11 cellular contexts compared by ENCODE assay signal in the genomic region with DNA sequence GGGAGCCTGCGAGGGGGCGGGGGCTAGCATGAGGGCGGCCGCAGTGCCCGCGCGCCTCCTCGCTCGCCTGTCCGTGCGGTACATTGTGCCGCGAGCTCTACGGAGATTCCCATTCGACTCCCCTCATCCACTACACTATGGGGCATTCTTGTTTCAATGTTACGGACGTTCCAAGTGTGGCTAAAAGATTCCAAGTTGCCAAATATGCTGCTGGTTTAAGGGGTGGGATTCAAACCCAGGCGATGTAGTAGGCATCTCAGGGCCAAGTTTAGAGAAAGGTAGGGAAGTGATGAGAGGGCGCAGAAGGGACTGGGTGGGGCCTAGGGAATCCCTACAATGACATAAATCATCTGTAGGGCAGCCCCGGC. TPM values are rescaled to one million over a fixed set of nuclear protein-coding genes. Genes with fewer than 3 reads are reported as not detected.
DNase-seq lines count a peak whose midpoint lies in the region; ATAC-seq and FAIRE-seq lines count a peak whose summit lies in the region.
"Had no signal": no experiment of that assay in that cellular context is flagged by ENCODE, and none has a peak within 500 bp of the region (broad histone marks: within the 10 kb centered on the region; RNA-seq: fewer than 3 reads in every experiment).

No MANE protein-coding gene starts in this region.

- H3K9me3 ChIP-seq in iPS-20b (ENCODE audit: insufficient read depth, low read depth, low read length) (no peaks in the 10 kb centered on the region; the same call in 1 of the 2 replicates), stomach smooth muscle (ENCODE audit: control insufficient read depth in 2 of 2, low read length in 2 of 2) (no peaks in the 10 kb centered on the region)
- H3K9me3 ChIP-seq: heart left ventricle had no signal

- peak; percentile 40 for ATAC-seq in activated CD8-positive, alpha-beta memory T cell treated with anti-CD3 and anti-CD28 coated beads, Interleukin-2, amount 10 ng/mL, durations not matched to agents 7 days and 5 days
- no peak for ATAC-seq in HG03108 (IDR thresholded peaks at IDR 0.05; ENCODE audit: unreplicated experiment)

- H3K4me3 Mint-ChIP-seq in activated CD8-positive, alpha-beta memory T cell treated with anti-CD3 and anti-CD28 coated beads, Interleukin-2, amount 10 ng/mL, durations not matched to agents 7 days and 5 days, result no peak overlapping the region
- H3K4me3 Mint-ChIP-seq: neural crest cell had no signal

- H3K4me3 ChIP-seq in iPS-20b (ENCODE audit: low read length), result peak overlapping the region; percentile 66; the same call in 1 of the 2 replicates
- peak overlapping the region; percentile 8 to 12 for H3K4me3 ChIP-seq in stomach smooth muscle (ENCODE audit: low read length in 2 of 2)

- H3K4me1 Mint-ChIP-seq in activated CD8-positive, alpha-beta memory T cell treated with anti-CD3 and anti-CD28 coated beads, Interleukin-2, amount 10 ng/mL, durations not matched to agents 7 days and 5 days, result peaks cover 6% of the 10 kb centered on the region
- H3K4me1 Mint-ChIP-seq: neural crest cell had no signal

- DNase-seq in activated CD8-positive, alpha-beta memory T cell treated with anti-CD3 and anti-CD28 coated beads, Interleukin-2, amount 10 ng/mL, durations not matched to agents 7 days and 5 days, result no peak
- no peak for DNase-seq in activated CD8-positive, alpha-beta memory T cell treated with anti-CD3 and anti-CD28 coated beads, Interleukin-2, amount 50 U/mL, for 48 hours
- peak; percentile 60 for DNase-seq in SHP77 treated with DMSO at 0.1 percent for 48 hours (lab: John Stamatoyannopoulos, UW)
- DNase-seq in HuH-7.5 (ENCODE audit: low spot score), result no peak
- DNase-seq in urothelium cell line (ENCODE audit: low spot score), result no peak
- DNase-seq: heart left ventricle had no signal

- H3K36me3 Mint-ChIP-seq in activated CD8-positive, alpha-beta memory T cell treated with anti-CD3 and anti-CD28 coated beads, Interleukin-2, amount 10 ng/mL, durations not matched to agents 7 days and 5 days, result no peaks in the 10 kb centered on the region

- no peaks in the 10 kb centered on the region for H3K9me3 Mint-ChIP-seq in activated CD8-positive, alpha-beta memory T cell treated with anti-CD3 and anti-CD28 coated beads, Interleukin-2, amount 10 ng/mL, durations not matched to agents 7 days and 5 days (ENCODE audit: low read depth)
- H3K9me3 Mint-ChIP-seq: neural crest cell had no signal

- peaks cover 71% of the 10 kb centered on the region for H3K27me3 Mint-ChIP-seq in activated CD8-positive, alpha-beta memory T cell treated with anti-CD3 and anti-CD28 coated beads, Interleukin-2, amount 10 ng/mL, durations not matched to agents 7 days and 5 days

- H3K4me1 ChIP-seq in iPS-20b (ENCODE audit: insufficient read depth, low read length) (peaks cover 7% of the 10 kb centered on the region; the same call in 1 of the 2 replicates), stomach smooth muscle (ENCODE audit: control insufficient read depth, insufficient read depth, low read length) (peaks cover 19% of the 10 kb centered on the region)

- H3K27me3 ChIP-seq in iPS-20b (ENCODE audit: insufficient read depth, low read length) (peaks cover 95% of the 10 kb centered on the region), stomach smooth muscle (ENCODE audit: control insufficient read depth in 1 of 2, insufficient read depth in 2 of 2, low read length in 2 of 2) (peaks cover 52 to 68% of the 10 kb centered on the region in 2 donors)

- no peak overlapping the region for H3K9ac ChIP-seq in iPS-20b (ENCODE audit: low read depth, low read length)
- no peak overlapping the region for H3K9ac ChIP-seq in stomach smooth muscle (ENCODE audit: low read length in 2 of 2)

- CTCF ChIA-PET in activated CD8-positive, alpha-beta memory T cell treated with anti-CD3 and anti-CD28 coated beads, Interleukin-2, amount 10 ng/mL, durations not matched to agents 7 days and 5 days (lab: Charles Lee), result interaction anchor here (1.1 to 3.0 kb wide), 4 partner anchors 8 to 111 kb away, joined by 3 to 13 read pairs (median 6); no protein-coding TSS in a partner anchor

- no peak overlapping the region for H3K27ac Mint-ChIP-seq in activated CD8-positive, alpha-beta memory T cell treated with anti-CD3 and anti-CD28 coated beads, Interleukin-2, amount 10 ng/mL, durations not matched to agents 7 days and 5 days

- no peak for FAIRE-seq in urothelium cell line (lab: Jason Lieb, UNC)

- H3K27ac ChIP-seq in iPS-20b (ENCODE audit: low read length), result no peak overlapping the region
- no peak overlapping the region for H3K27ac ChIP-seq in stomach smooth muscle (ENCODE audit: low read length)
- H3K27ac ChIP-seq: heart left ventricle had no signal

- H3K36me3 ChIP-seq in iPS-20b (ENCODE audit: insufficient read depth, low read depth, low read length) (no peaks in the 10 kb centered on the region), stomach smooth muscle (ENCODE audit: control insufficient read depth in 2 of 2, insufficient read depth in 2 of 2, low read length in 2 of 2) (no peaks in the 10 kb centered on the region)
- H3K36me3 ChIP-seq: heart left ventricle had no signal

RNA-seq across cellular contexts. Expression of gene CRYBA2, which starts 10.0 kb away (rescaled TPM):
- not detected for total RNA-seq in activated CD8-positive, alpha-beta memory T cell treated with anti-CD3 and anti-CD28 coated beads, Interleukin-2, amount 10 ng/mL, durations not matched to agents 7 days and 5 days
- total RNA-seq: dermis microvascular lymphatic vessel endothelial cell, heart left ventricle, neural crest cell had no signal

RNA-seq across cellular contexts. Expression of gene FEV, which starts 18.3 kb away (rescaled TPM):
- total RNA-seq in activated CD8-positive, alpha-beta memory T cell treated with anti-CD3 and anti-CD28 coated beads, Interleukin-2, amount 10 ng/mL, durations not matched to agents 7 days and 5 days, result not detected
- total RNA-seq: dermis microvascular lymphatic vessel endothelial cell, heart left ventricle, neural crest cell had no signal

RNA-seq across cellular contexts. Expression of gene CFAP65, which starts 38.1 kb away (rescaled TPM):
- not detected for total RNA-seq in activated CD8-positive, alpha-beta memory T cell treated with anti-CD3 and anti-CD28 coated beads, Interleukin-2, amount 10 ng/mL, durations not matched to agents 7 days and 5 days
- total RNA-seq: dermis microvascular lymphatic vessel endothelial cell had no signal

RNA-seq across cellular contexts. Expression of gene CDK5R2, which starts 43.8 kb away (rescaled TPM):
- total RNA-seq in activated CD8-positive, alpha-beta memory T cell treated with anti-CD3 and anti-CD28 coated beads, Interleukin-2, amount 10 ng/mL, durations not matched to agents 7 days and 5 days, result not detected
- total RNA-seq: dermis microvascular lymphatic vessel endothelial cell, heart left ventricle had no signal

RNA-seq across cellular contexts. Expression of gene IHH, which starts 57.5 kb away (rescaled TPM):
- total RNA-seq in activated CD8-positive, alpha-beta memory T cell treated with anti-CD3 and anti-CD28 coated beads, Interleukin-2, amount 10 ng/mL, durations not matched to agents 7 days and 5 days, result not detected
- total RNA-seq: heart left ventricle had no signal
